ENCODE assay signal across 8 cellular contexts in genomic region chr10:110138197-110138812, GRCh38.
DNase-seq lines count a peak whose midpoint lies in the region; ATAC-seq, FAIRE-seq and TF ChIP-seq lines count a peak whose summit lies in the region.

No MANE protein-coding gene starts in this region.

- H3K9me3 ChIP-seq in breast epithelium (no peaks in the 10 kb centered on the region), thyroid gland (no peaks in the 10 kb centered on the region)

- H3K36me3 ChIP-seq in breast epithelium: no peaks in the 10 kb centered on the region
- H3K36me3 ChIP-seq in kidney epithelial cell (ENCODE audit: control insufficient read depth, insufficient read depth, low read length): no peaks in the 10 kb centered on the region
- H3K36me3 ChIP-seq in thyroid gland: no peaks in the 10 kb centered on the region

- H3K4me1 ChIP-seq in breast epithelium (peaks cover 0 to 7% of the 10 kb centered on the region in 2 donors), thyroid gland (peaks cover 26 to 45% of the 10 kb centered on the region in 2 donors)

- H3K27me3 ChIP-seq in breast epithelium (no peaks in the 10 kb centered on the region), kidney epithelial cell (ENCODE audit: control insufficient read depth, insufficient read depth, low read length) (no peaks in the 10 kb centered on the region), thyroid gland (no peaks in the 10 kb centered on the region)

- H3K4me3 ChIP-seq in breast epithelium (no peak overlapping the region), kidney epithelial cell (ENCODE audit: low read depth, low read length) (no peak overlapping the region), thyroid gland (replicated peaks in 1 of 3) (no peak overlapping the region)

- WGBS in thyroid gland, 2 donors: 70 to 72% methylated on average over 5 of the region's 5 CpGs

- TF ChIP-seq POLR2A in GM12891 (IDR thresholded peaks at IDR 0.05; ENCODE audit: low read depth, low read length) (no peak), breast epithelium (IDR thresholded peaks at IDR 0.05) (no peak), thyroid gland (IDR thresholded peaks at IDR 0.05) (no peak)

- intact Hi-C loops in breast epithelium (cut with DNase I; ENCODE audit: low total_unique reads): no loop called here
- intact Hi-C loops in thyroid gland (cut with DNase I): loop anchor here (5.0 kb wide), 2 partner anchors 139 to 251 kb away; no protein-coding TSS in a partner anchor

- DNase-seq in AG09319 (ENCODE audit: extremely low read depth, low read depth) (peak; percentile 16), GM12891 (ENCODE audit: insufficient read length, low spot score) (no peak), NCI-H82 (lab: John Stamatoyannopoulos, UW) (peak; percentile 83), breast epithelium (ENCODE audit: low spot score in 2 of 2) (no peak), kidney epithelial cell (ENCODE audit: low read depth) (no peak), thyroid gland (no peak)
- no peak for DNase-seq in activated CD4-positive, alpha-beta T cell treated with anti-CD3 and anti-CD28 coated beads, Interleukin-2, amount 50 U/mL, for 1 hour

- TF ChIP-seq CTCF in AG09319 (IDR thresholded peaks at IDR 0.05; ENCODE audit: low read depth, low read length) (peak; percentile 55), breast epithelium (IDR thresholded peaks at IDR 0.05) (peak; percentile 32 to 62 (median 44)), kidney epithelial cell (IDR thresholded peaks at IDR 0.05; ENCODE audit: insufficient read depth, low read length, poor library complexity, severe bottlenecking) (peak; percentile 56), thyroid gland (IDR thresholded peaks at IDR 0.05) (peak; percentile 24 to 67 (median 45))

- FAIRE-seq in GM12891 (lab: Jason Lieb, UNC): peak; percentile 64

- H3K27ac ChIP-seq in breast epithelium (no peak overlapping the region), thyroid gland (peak overlapping the region in 1 of 3 donors; percentile 66)

- ATAC-seq in HG03280 (IDR thresholded peaks at IDR 0.05; ENCODE audit: unreplicated experiment): peak; percentile 53

TF ChIP-seq in GM12891, 5 proteins besides CTCF, POLR2A, EP300 and RAD21:
- TF ChIP-seq POLR2AphosphoS5 (IDR thresholded peaks at IDR 0.05; ENCODE audit: low read depth, low read length): no peak
- TF ChIP-seq SPI1 (IDR thresholded peaks at IDR 0.05; ENCODE audit: low read depth, low read length): no peak
- no peak for TF ChIP-seq PAX5 (IDR thresholded peaks at IDR 0.05; ENCODE audit: insufficient read depth, low read length, severe bottlenecking)
- no peak for TF ChIP-seq TAF1 (IDR thresholded peaks at IDR 0.05; ENCODE audit: low read depth, low read length)
- TF ChIP-seq POU2F2 (IDR thresholded peaks at IDR 0.05; ENCODE audit: low read depth, low read length): no peak

Comparison
In these comparisons a context has a peak if more than half of its experiments do, and no peak if none do; other contexts are left out.
1. DNase-seq: peak in AG09319 (single experiment) and NCI-H82 (single experiment); none in GM12891 (single experiment), breast epithelium (0 of 2), kidney epithelial cell (single experiment), thyroid gland (0 of 2) and activated CD4-positive, alpha-beta T cell treated with anti-CD3 and anti-CD28 coated beads, Interleukin-2, amount 50 U/mL, for 1 hour (single experiment).
2. Peak in every context shown above with its lines, with median percentiles within 50 percentile points of each other: CTCF ChIP-seq.